ENCODE assay signal across 1 cellular context in the genomic region with DNA sequence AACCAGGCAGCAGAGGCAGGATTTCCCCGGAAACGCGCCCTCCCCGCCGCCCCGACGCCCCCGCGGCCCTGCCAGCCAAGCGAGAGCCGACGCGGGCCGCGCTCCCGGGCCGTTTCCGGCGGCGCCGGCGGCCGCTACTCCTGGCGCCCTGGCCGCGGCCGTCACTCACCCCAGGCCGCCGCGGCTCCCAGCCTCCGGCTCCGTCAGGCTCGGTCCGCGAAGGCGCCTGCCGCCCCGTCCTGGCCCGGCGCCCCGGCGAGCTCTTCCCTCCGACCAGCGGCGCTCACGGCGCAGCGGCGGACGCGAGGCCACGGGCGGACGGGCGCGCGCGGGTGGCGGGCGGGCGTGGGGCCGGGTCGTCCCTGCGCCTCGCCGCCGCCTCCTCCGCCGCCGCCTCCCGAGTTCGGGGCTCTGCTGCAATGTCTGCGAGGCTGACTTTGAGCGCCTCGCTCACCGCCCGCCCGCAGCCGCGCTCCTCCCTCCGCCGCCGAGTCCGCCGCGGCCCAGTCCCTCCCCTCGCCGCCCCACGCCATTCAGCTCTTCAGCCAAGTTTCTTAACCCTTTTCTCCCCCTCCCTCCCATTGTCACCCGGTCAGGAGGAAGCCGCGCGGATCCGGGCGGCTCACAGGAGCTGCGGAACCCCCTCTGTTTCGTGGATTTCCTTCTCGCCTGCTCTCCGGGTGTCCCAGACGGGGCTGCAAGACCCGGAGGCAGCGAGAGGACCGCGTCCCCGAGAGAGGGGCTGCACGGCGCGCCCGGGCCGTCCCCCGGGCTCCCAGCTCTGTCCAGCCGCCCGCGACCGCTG.
TF ChIP-seq lines count a peak whose summit lies in the region.

NRIP1 (minus strand) TSS at position 425 of the 805 bp plus-strand sequence. CDS start 96,808 bp downstream, outside the sequence.

TF ChIP-seq in HepG2, 621 proteins besides CTCF, POLR2A, EP300 and RAD21 (continued from another document and continues in another):
- 0 out of 2 replicates have a peak, but pooled peaks have one; percentile 7 for TF ChIP-seq DZIP1 (CRISPR knock-in tag; IDR thresholded peaks at IDR 0.05)
- TF ChIP-seq KDM3A (CRISPR knock-in tag; IDR thresholded peaks at IDR 0.05; ENCODE audit: low read depth), result peak; percentile 87; the same call in 1 of the 2 replicates
- no peak for TF ChIP-seq KAT2B (IDR thresholded peaks at IDR 0.05; ENCODE audit: borderline replicate concordance, low read depth, low read length)
- TF ChIP-seq CBX5 (CRISPR knock-in tag; IDR thresholded peaks at IDR 0.05; ENCODE audit: borderline replicate concordance), result no peak
- no peak for TF ChIP-seq HNRNPH1 (optimal IDR thresholded peaks at IDR 0.05; ENCODE audit: low read depth, low read length)
- TF ChIP-seq ZNF383 (CRISPR knock-in tag; IDR thresholded peaks at IDR 0.05; ENCODE audit: borderline replicate concordance), result no peak
- TF ChIP-seq PTBP1 (IDR thresholded peaks at IDR 0.05; ENCODE audit: low read depth, low read length, poor library complexity, severe bottlenecking), result peak; percentile 55
- TF ChIP-seq ZGPAT (CRISPR knock-in tag; IDR thresholded peaks at IDR 0.05), result peak; percentile 62; the same call in 1 of the 2 replicates
- TF ChIP-seq ZNF550 (CRISPR knock-in tag; IDR thresholded peaks at IDR 0.05; ENCODE audit: borderline replicate concordance), result no peak
- peak; percentile 96 for TF ChIP-seq ZNF652 (CRISPR knock-in tag; IDR thresholded peaks at IDR 0.05; ENCODE audit: borderline replicate concordance, low read depth)
- TF ChIP-seq, protein P1, sequence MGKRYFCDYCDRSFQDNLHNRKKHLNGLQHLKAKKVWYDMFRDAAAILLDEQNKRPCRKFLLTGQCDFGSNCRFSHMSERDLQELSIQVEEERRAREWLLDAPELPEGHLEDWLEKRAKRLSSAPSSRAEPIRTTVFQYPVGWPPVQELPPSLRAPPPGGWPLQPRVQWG (CRISPR knock-in tag; IDR thresholded peaks at IDR 0.05; ENCODE audit: borderline replicate concordance, low read depth), result no peak
- TF ChIP-seq PHF21A (CRISPR knock-in tag; IDR thresholded peaks at IDR 0.05), result no peak
- TF ChIP-seq ZNF44 (CRISPR knock-in tag; IDR thresholded peaks at IDR 0.05), result no peak
- no peak for TF ChIP-seq ZNF292 (CRISPR knock-in tag; IDR thresholded peaks at IDR 0.05; ENCODE audit: borderline replicate concordance, low read depth)
- 0 out of 2 replicates have a peak, but pooled peaks have one; percentile 60 for TF ChIP-seq SMAD3 (CRISPR knock-in tag; IDR thresholded peaks at IDR 0.05)
- no peak for TF ChIP-seq SMAD1 (CRISPR knock-in tag; IDR thresholded peaks at IDR 0.05; ENCODE audit: borderline replicate concordance, low read depth)
- TF ChIP-seq DPF2 (CRISPR knock-in tag; IDR thresholded peaks at IDR 0.05; ENCODE audit: borderline replicate concordance, low read depth), result no peak
- no peak for TF ChIP-seq ZNF646 (CRISPR knock-in tag; IDR thresholded peaks at IDR 0.05)
- TF ChIP-seq HNF4G (IDR thresholded peaks at IDR 0.05; ENCODE audit: borderline replicate concordance, low read depth, low read length), result no peak
- TF ChIP-seq HNF4G (CRISPR knock-in tag; IDR thresholded peaks at IDR 0.05; ENCODE audit: borderline replicate concordance, low read depth), result no peak
- no peak for TF ChIP-seq PCBP2 (optimal IDR thresholded peaks at IDR 0.05; ENCODE audit: low read depth, low read length, poor library complexity, severe bottlenecking)
- peak; percentile 19 to 44; a peak in 2 of 4 replicates for TF ChIP-seq REST (IDR thresholded peaks at IDR 0.05; ENCODE audit: borderline replicate concordance in 1 of 2, low read depth in 1 of 2, low read length in 2 of 2)
- no peak for TF ChIP-seq ZNF713 (CRISPR knock-in tag; IDR thresholded peaks at IDR 0.05)
- peak; percentile 66 for TF ChIP-seq ZMYM4 (CRISPR knock-in tag; IDR thresholded peaks at IDR 0.05)
- no peak for TF ChIP-seq NCOA2 (CRISPR knock-in tag; IDR thresholded peaks at IDR 0.05)
- TF ChIP-seq ZFP37 (CRISPR knock-in tag; IDR thresholded peaks at IDR 0.05; ENCODE audit: borderline replicate concordance), result no peak
- no peak for TF ChIP-seq BRCA1 (CRISPR knock-in tag; IDR thresholded peaks at IDR 0.05)
- no peak for TF ChIP-seq ZBTB39 (CRISPR knock-in tag; IDR thresholded peaks at IDR 0.05)
- no peak; the same call in 1 of the 2 replicates for TF ChIP-seq ZBTB4 (CRISPR knock-in tag; IDR thresholded peaks at IDR 0.05; ENCODE audit: borderline replicate concordance)
- no peak for TF ChIP-seq SMARCC2 (IDR thresholded peaks at IDR 0.05)
- TF ChIP-seq KDM4B (CRISPR knock-in tag; IDR thresholded peaks at IDR 0.05), result no peak
